In genomic region chr20:45911486-45912343, GRCh38 we compare ENCODE assay signal across 8 cellular contexts. TPM values are rescaled to one million over a fixed set of nuclear protein-coding genes. Genes with fewer than 3 reads are reported as not detected.
A peak's percentile ranks its signal among the peaks of the same experiment; 100 is the strongest.
DNase-seq lines count a peak whose midpoint lies in the region; ATAC-seq and TF ChIP-seq lines count a peak whose summit lies in the region.

TSS of gene PLTP (minus strand) at chr20:45912155. CDS start at chr20:45911452, 703 bp downstream.

- peaks cover 15 to 24% of the 10 kb centered on the region in 2 donors for H3K27me3 Mint-ChIP-seq in CD8-positive, alpha-beta memory T cell
- H3K27me3 Mint-ChIP-seq in IgD-negative memory B cell, result peaks cover 9% of the 10 kb centered on the region

- peak within 1 kb of the TSS; percentile 29 to 94 (median 84) for H3K27ac Mint-ChIP-seq in CD8-positive, alpha-beta memory T cell
- H3K27ac Mint-ChIP-seq in IgD-negative memory B cell, result peak within 1 kb of the TSS; percentile 1 to 65 (median 53)

- H3K36me3 ChIP-seq in CD8-positive, alpha-beta memory T cell (ENCODE audit: insufficient read depth, low read length), result no peaks in the 10 kb centered on the region
- H3K36me3 ChIP-seq in esophagus muscularis mucosa, result peaks cover 0 to 16% (median 3%) of the 10 kb centered on the region in 4 donors

- POLR2A ChIA-PET in CD8-positive, alpha-beta memory T cell (lab: Charles Lee), result interaction anchor here (3.4 kb wide), 1 partner anchor 23 kb away, joined by 19 read pairs; the partner anchor contains the start of gene PCIF1

- no peak for TF ChIP-seq EP300 in esophagus muscularis mucosa (IDR thresholded peaks at IDR 0.05)

- peak; percentile 43 for TF ChIP-seq POLR2A in esophagus muscularis mucosa (IDR thresholded peaks at IDR 0.05; ENCODE audit: low read depth)

- H3K4me3 Mint-ChIP-seq in CD8-positive, alpha-beta memory T cell, result peak within 1 kb of the TSS; percentile 69 to 92 (median 86)
- peak within 1 kb of the TSS; percentile 73 to 97 (median 92) for H3K4me3 Mint-ChIP-seq in IgD-negative memory B cell

- peak in 4 of 5 donors; percentile 39 to 76 (median 50) for DNase-seq in CD8-positive, alpha-beta memory T cell
- DNase-seq in activated CD8-positive, alpha-beta memory T cell treated with anti-CD3 and anti-CD28 coated beads for 24 hours, result peak; percentile 69
- DNase-seq in esophagus muscularis mucosa (ENCODE audit: extremely low spot score) (no peak), superior temporal gyrus (ENCODE audit: extremely low spot score) (peak; percentile 38), NCI-H187 treated with DMSO at 0.1 percent for 48 hours (lab: John Stamatoyannopoulos, UW) (no peak)

- H3K27ac ChIP-seq in CD8-positive, alpha-beta memory T cell (ENCODE audit: low read depth, low read length), result peak within 1 kb of the TSS; percentile 39
- peak within 1 kb of the TSS; percentile 77 to 81 (median 80) for H3K27ac ChIP-seq in esophagus muscularis mucosa (replicated peaks in 1 of 4)

- ATAC-seq in HG02571 (IDR thresholded peaks at IDR 0.05; ENCODE audit: unreplicated experiment), result no peak

- H3K9me3 ChIP-seq in CD8-positive, alpha-beta memory T cell (ENCODE audit: low read length), result no peaks in the 10 kb centered on the region
- H3K9me3 ChIP-seq in esophagus muscularis mucosa (no peaks in the 10 kb centered on the region), mononuclear cell (ENCODE audit: low read depth, low read length) (no peaks in the 10 kb centered on the region)

- H3K4me1 Mint-ChIP-seq in CD8-positive, alpha-beta memory T cell, result peaks cover 13 to 20% (median 15%) of the 10 kb centered on the region in 3 donors
- H3K4me1 Mint-ChIP-seq in IgD-negative memory B cell, result peaks cover 0 to 14% (median 11%) of the 10 kb centered on the region in 3 donors

- CTCF ChIA-PET in CD8-positive, alpha-beta memory T cell (lab: Charles Lee), result interaction anchor here (0.7 to 1.2 kb wide), 2 partner anchors 10 to 22 kb away, joined by 3 read pairs; no protein-coding TSS in a partner anchor

- no peaks in the 10 kb centered on the region for H3K27me3 ChIP-seq in CD8-positive, alpha-beta memory T cell (ENCODE audit: insufficient read depth, low read length, poor library complexity, severe bottlenecking)
- H3K27me3 ChIP-seq in esophagus muscularis mucosa, result peaks cover 0 to 14% (median 5%) of the 10 kb centered on the region in 4 donors
- no peaks in the 10 kb centered on the region for H3K27me3 ChIP-seq in mononuclear cell (ENCODE audit: insufficient read depth, low read length)

- 2% methylated on average over 31 of the region's 58 CpGs for WGBS in esophagus muscularis mucosa

- TF ChIP-seq CTCF in esophagus muscularis mucosa (IDR thresholded peaks at IDR 0.05), result no peak

- intact Hi-C loops in esophagus muscularis mucosa (cut with DNase I), result no loop called here

- H3K4me3 ChIP-seq in CD8-positive, alpha-beta memory T cell (ENCODE audit: low read length), result peak within 1 kb of the TSS; percentile 81
- H3K4me3 ChIP-seq in esophagus muscularis mucosa (peak within 1 kb of the TSS; percentile 53 to 61 (median 59)), mononuclear cell (ENCODE audit: low read length) (peak within 1 kb of the TSS; percentile 41)

- no peaks in the 10 kb centered on the region for H3K9me3 Mint-ChIP-seq in CD8-positive, alpha-beta memory T cell
- peaks cover 0 to 1% (median 0%) of the 10 kb centered on the region in 3 donors for H3K9me3 Mint-ChIP-seq in IgD-negative memory B cell

- H3K36me3 Mint-ChIP-seq in CD8-positive, alpha-beta memory T cell, result no peaks in the 10 kb centered on the region
- peaks cover 5% of the 10 kb centered on the region for H3K36me3 Mint-ChIP-seq in IgD-negative memory B cell

- H3K4me1 ChIP-seq in CD8-positive, alpha-beta memory T cell (ENCODE audit: insufficient read depth, low read length), result peaks cover 13% of the 10 kb centered on the region
- peaks cover 18 to 35% (median 31%) of the 10 kb centered on the region in 4 donors for H3K4me1 ChIP-seq in esophagus muscularis mucosa
- peaks cover 56% of the 10 kb centered on the region for H3K4me1 ChIP-seq in mononuclear cell (ENCODE audit: insufficient read depth, low read length)

RNA-seq across cellular contexts. Expression of gene PLTP, which starts in this region (rescaled TPM):
- 1 to 10 TPM; 2.5 to 3.2 TPM for total RNA-seq in CD8-positive, alpha-beta memory T cell
- 0.45 TPM for polyA plus RNA-seq in CD8-positive, alpha-beta memory T cell
- polyA plus RNA-seq in IgD-negative memory B cell, result 1.3 TPM
- 100 to 1,000 TPM; 109 to 342 (median 176) TPM for total RNA-seq in esophagus muscularis mucosa
- 1.4 TPM for total RNA-seq in mononuclear cell

Comparison
In these comparisons a context has a peak if more than half of its experiments do, and no peak if none do; other contexts are left out.
1. RNA of gene PLTP (total RNA-seq): 109 to 342 TPM in esophagus muscularis mucosa; 2.5 to 3.2 TPM in CD8-positive, alpha-beta memory T cell and 1.4 TPM in mononuclear cell (single experiment); every median in the first group is over 10 times any median in the second.
2. DNase-seq: peak in CD8-positive, alpha-beta memory T cell (4 of 5), activated CD8-positive, alpha-beta memory T cell treated with anti-CD3 and anti-CD28 coated beads for 24 hours (single experiment) and superior temporal gyrus (single experiment); none in esophagus muscularis mucosa (single experiment) and NCI-H187 treated with DMSO at 0.1 percent for 48 hours (single experiment).
3. Peak in every context shown above with its lines, with median percentiles within 50 percentile points of each other: H3K4me3 ChIP-seq.